In the genomic region with DNA sequence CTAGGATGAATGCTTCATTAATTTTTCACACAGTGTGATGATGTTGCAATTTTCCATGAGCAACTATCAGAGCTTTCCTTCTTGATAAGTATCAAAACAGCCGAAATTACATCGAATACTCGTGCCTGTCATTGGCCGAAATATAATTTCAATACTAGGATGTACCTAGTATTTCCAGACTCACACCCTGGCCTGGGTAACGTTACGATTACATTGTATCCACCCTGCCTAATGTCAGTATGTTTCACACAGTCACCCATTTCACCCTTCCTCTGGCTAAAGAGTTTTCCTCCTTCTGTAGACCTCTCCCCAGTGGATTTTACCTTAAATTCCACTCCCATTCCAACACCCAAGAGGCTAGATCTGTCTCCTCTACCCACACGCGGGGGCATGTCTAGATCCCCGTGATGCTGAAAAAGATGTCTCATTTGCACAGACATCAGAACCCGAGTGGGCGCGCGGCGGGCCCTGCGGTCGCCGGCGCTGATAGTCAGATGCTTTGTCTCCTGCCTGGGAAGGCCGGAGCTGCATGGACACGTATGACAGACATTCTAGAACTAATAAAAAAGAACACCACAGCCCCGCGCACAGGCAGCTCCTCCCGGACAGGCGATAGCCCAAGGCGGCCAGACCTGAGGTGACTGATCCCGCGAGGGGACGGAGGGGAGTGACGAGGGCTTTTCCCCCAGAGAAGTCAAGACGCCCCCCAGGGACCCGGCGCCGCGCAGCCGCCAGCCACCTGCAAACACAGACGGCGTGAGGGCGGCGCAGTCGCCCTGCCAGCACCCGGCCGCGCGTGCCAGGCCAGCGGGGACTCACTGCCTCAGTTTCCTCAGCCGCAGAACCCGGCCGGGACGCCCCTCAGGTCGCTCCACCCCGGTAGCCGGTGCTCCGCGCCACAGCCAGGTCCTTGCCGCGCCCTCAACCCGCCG, we compare ENCODE assay signal across 8 cellular contexts.
DNase-seq lines count a peak whose midpoint lies in the region; ATAC-seq and TF ChIP-seq lines count a peak whose summit lies in the region.

No MANE protein-coding gene starts in this region.

- peak overlapping the region; percentile 76 for H3K27ac Mint-ChIP-seq in memory B cell

- H3K36me3 Mint-ChIP-seq in memory B cell = no peaks in the 10 kb centered on the region

- DNase-seq in GM13977 (ENCODE audit: low spot score) (peak; percentile 50), NCI-H2029 (lab: John Stamatoyannopoulos, UW) (peak; percentile 1), ecto neural progenitor cell (ENCODE audit: low spot score) (peak; percentile 81), memory B cell (ENCODE audit: low spot score in 2 of 2) (peak; percentile 22 to 51), AML-193 (lab: John Stamatoyannopoulos, UW) (no peak)
- peak; percentile 58 to 63 for DNase-seq in activated CD4-positive, alpha-beta T cell treated with anti-CD3 and anti-CD28 coated beads, Interleukin-2, amount 50 U/mL, for 48 hours
- DNase-seq in stimulated activated CD8-positive, alpha-beta memory T cell treated with anti-CD3 and anti-CD28 coated beads, Interleukin-12 subunit alpha, Interleukin-12 subunit beta, amount 100 ng/mL, for 24 hours (ENCODE audit: extremely low read depth) = peak; percentile 11

- H3K9me3 Mint-ChIP-seq in memory B cell = no peaks in the 10 kb centered on the region

- TF ChIP-seq CTCF in GM13977 (IDR thresholded peaks at IDR 0.05; ENCODE audit: extremely low read depth, insufficient read depth, missing control alignments) = no peak

- peaks cover 5% of the 10 kb centered on the region for H3K27me3 Mint-ChIP-seq in memory B cell

- peak overlapping the region; percentile 88 for H3K4me3 Mint-ChIP-seq in memory B cell

- ATAC-seq in HG02678 (IDR thresholded peaks at IDR 0.05; ENCODE audit: unreplicated experiment) (peak; percentile 25), memory B cell (ENCODE audit: low read depth) (peak; percentile 16)

- in situ Hi-C loops in GM13977 (cut with MboI; ENCODE audit: low pct_unique_long_range_greater_than_20kb, low sequenced_read_pairs, unreplicated experiment) = no loop called here

- peaks cover 10% of the 10 kb centered on the region for H3K4me1 Mint-ChIP-seq in memory B cell

Comparison
In these comparisons a context has a peak if more than half of its experiments do, and no peak if none do; other contexts are left out.
1. DNase-seq: peak in GM13977 (single experiment), NCI-H2029 (single experiment), activated CD4-positive, alpha-beta T cell treated with anti-CD3 and anti-CD28 coated beads, Interleukin-2, amount 50 U/mL, for 48 hours (2 of 2), ecto neural progenitor cell (single experiment), memory B cell (2 of 2) and stimulated activated CD8-positive, alpha-beta memory T cell treated with anti-CD3 and anti-CD28 coated beads, Interleukin-12 subunit alpha, Interleukin-12 subunit beta, amount 100 ng/mL, for 24 hours (single experiment); none in AML-193 (0 of 2).